Comparison of ENCODE assay signal across 11 cellular contexts in the genomic region with DNA sequence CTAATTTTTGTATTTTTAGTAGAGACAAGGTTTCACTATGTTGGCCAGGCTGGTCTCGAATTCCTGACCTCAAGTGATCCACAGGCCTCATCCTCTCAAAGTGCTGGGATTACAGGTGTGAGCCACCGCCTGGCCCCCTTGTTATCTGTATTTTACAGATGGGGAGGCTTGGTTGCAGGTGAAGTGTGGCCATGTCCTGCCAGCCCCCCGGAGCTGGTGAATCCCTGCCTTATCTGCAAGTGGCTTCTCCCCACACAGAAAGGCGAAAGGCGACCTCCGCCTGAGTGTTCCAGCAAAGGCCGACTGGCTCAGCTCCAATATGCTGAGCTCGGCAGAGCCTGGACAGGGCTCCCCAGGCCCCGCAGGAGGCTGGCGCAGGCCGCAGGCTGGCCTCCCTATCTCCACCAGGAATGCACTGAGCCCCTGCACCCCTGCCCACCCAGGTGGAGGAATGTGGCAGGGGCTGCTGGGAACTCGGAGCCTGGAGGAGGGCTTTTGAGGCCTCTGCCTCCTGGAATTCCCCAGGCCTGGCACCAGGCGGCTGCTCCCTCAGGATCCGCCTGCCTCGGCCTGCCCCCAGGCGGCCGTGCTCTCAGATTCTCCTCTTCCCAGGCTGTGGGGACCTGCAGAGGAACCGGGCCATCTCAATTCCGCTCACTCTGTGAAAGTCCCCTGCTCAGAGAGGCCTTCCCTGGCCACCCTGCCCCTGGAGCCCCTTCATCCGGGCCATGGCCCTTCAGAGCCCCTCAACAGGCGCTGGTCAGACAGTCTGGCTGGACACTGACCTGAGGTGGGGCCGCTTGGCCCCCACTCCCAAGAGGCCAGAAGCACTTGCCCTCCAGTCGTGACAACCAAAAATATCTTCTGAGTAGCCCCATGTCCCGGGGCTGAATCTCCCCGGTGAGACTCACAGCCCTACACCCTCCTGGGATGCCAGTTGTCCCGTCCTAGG. TPM values are rescaled to one million over a fixed set of nuclear protein-coding genes. Genes with fewer than 3 reads are reported as not detected.
DNase-seq lines count a peak whose midpoint lies in the region; ATAC-seq and TF ChIP-seq lines count a peak whose summit lies in the region.
"Had no signal": no experiment of that assay in that cellular context is flagged by ENCODE, and none has a peak within 500 bp of the region (broad histone marks: within the 10 kb centered on the region; RNA-seq: fewer than 3 reads in every experiment).

No MANE protein-coding gene starts in this region.

- H3K4me1 Mint-ChIP-seq in immature natural killer cell, result no peaks in the 10 kb centered on the region

- H3K27ac Mint-ChIP-seq in immature natural killer cell, result no peak overlapping the region
- H3K27ac Mint-ChIP-seq: activated naive CD8-positive, alpha-beta T cell had no signal

- H3K27ac ChIP-seq in Peyer's patch (peak overlapping the region in 3 of 4 donors; percentile 16 to 78 (median 47)), esophagus squamous epithelium (peak overlapping the region; percentile 85 to 95 (median 91))
- H3K27ac ChIP-seq: SK-N-MC had no signal

- no peak overlapping the region for H3K4me3 Mint-ChIP-seq in immature natural killer cell
- H3K4me3 Mint-ChIP-seq: activated naive CD8-positive, alpha-beta T cell had no signal

- H3K36me3 Mint-ChIP-seq in immature natural killer cell, result peaks cover 0 to 3% (median 0%) of the 10 kb centered on the region in 3 donors
- H3K36me3 Mint-ChIP-seq: activated naive CD8-positive, alpha-beta T cell had no signal

- H3K4me1 ChIP-seq in Peyer's patch, result peaks cover 0 to 38% (median 0%) of the 10 kb centered on the region in 4 donors
- H3K4me1 ChIP-seq in esophagus squamous epithelium, result peaks cover 47 to 90% (median 64%) of the 10 kb centered on the region in 3 donors
- peaks cover 3% of the 10 kb centered on the region for H3K4me1 ChIP-seq in mucosa of descending colon (ENCODE audit: low read depth)

- WGBS in esophagus squamous epithelium, 2 donors, result 53 to 68% methylated on average over 3 to 4 of the region's 26 CpGs

- H3K4me3 ChIP-seq in Peyer's patch, result no peak overlapping the region
- no peak overlapping the region for H3K4me3 ChIP-seq in esophagus squamous epithelium
- H3K4me3 ChIP-seq in mucosa of descending colon, result no peak overlapping the region
- H3K4me3 ChIP-seq: SK-N-MC had no signal

- TF ChIP-seq CTCF in Peyer's patch (IDR thresholded peaks at IDR 0.05), result peak in 4 of 6 experiments; percentile 16 to 40 (median 36)
- TF ChIP-seq CTCF in esophagus squamous epithelium (IDR thresholded peaks at IDR 0.05), result peak in 4 of 6 experiments; percentile 36 to 60 (median 54)
- no peak for TF ChIP-seq CTCF in mucosa of descending colon (IDR thresholded peaks at IDR 0.05)

- no peaks in the 10 kb centered on the region for H3K36me3 ChIP-seq in Peyer's patch
- H3K36me3 ChIP-seq in esophagus squamous epithelium, result no peaks in the 10 kb centered on the region
- H3K36me3 ChIP-seq in mucosa of descending colon (ENCODE audit: low read depth), result no peaks in the 10 kb centered on the region

- TF ChIP-seq POLR2A in Peyer's patch (IDR thresholded peaks at IDR 0.05) (no peak), esophagus squamous epithelium (IDR thresholded peaks at IDR 0.05) (no peak)

- intact Hi-C loops in esophagus squamous epithelium (cut with DNase I) (no loop called here), mucosa of descending colon (cut with DNase I, micrococcal nuclease) (no loop called here)

- H3K9me3 ChIP-seq in Peyer's patch, result no peaks in the 10 kb centered on the region
- no peaks in the 10 kb centered on the region for H3K9me3 ChIP-seq in esophagus squamous epithelium
- H3K9me3 ChIP-seq in mucosa of descending colon, result no peaks in the 10 kb centered on the region

- peak; percentile 53 for ATAC-seq in mucosa of descending colon
- ATAC-seq in GM21786 (IDR thresholded peaks at IDR 0.05; ENCODE audit: unreplicated experiment), result no peak

- H3K9me3 Mint-ChIP-seq in immature natural killer cell, result no peaks in the 10 kb centered on the region

- DNase-seq in 8988T, result peak; percentile 88
- no peak for DNase-seq in Peyer's patch
- no peak for DNase-seq in esophagus squamous epithelium (lab: John Stamatoyannopoulos, UW)
- no peak for DNase-seq in mucosa of descending colon
- no peak for DNase-seq in stimulated activated CD4-positive, alpha-beta T cell treated with anti-CD3 and anti-CD28 coated beads, Interleukin-4, amount 100 ng/mL, for 24 hours
- no peak for DNase-seq in immature natural killer cell
- no peak for DNase-seq in HPDE6-E6E7 (ENCODE audit: extremely low spot score)

- peaks cover 1 to 4% (median 4%) of the 10 kb centered on the region in 3 donors for H3K27me3 Mint-ChIP-seq in immature natural killer cell (ENCODE audit: low read depth in 3 of 3)
- H3K27me3 Mint-ChIP-seq: activated naive CD8-positive, alpha-beta T cell had no signal

- H3K27me3 ChIP-seq in Peyer's patch (no peaks in the 10 kb centered on the region), esophagus squamous epithelium (peaks cover 0 to 9% (median 0%) of the 10 kb centered on the region in 4 donors)

RNA-seq across cellular contexts. Expression of gene LAMA5, which starts 9.3 kb away (rescaled TPM):
- 100 to 1,000 TPM in 2 of 4 donors, 10 to 100 TPM in 2; 31.2 to 328 (median 87.3) TPM for total RNA-seq in Peyer's patch
- 100 to 1,000 TPM in 2 of 4 donors, 10 to 100 TPM in 2; 60.4 to 127 (median 98.9) TPM for total RNA-seq in esophagus squamous epithelium
- 100 to 1,000 TPM in 1 of 3 donors, 10 to 100 TPM in 2; 21.8 to 335 (median 40.7) TPM for total RNA-seq in mucosa of descending colon
- polyA plus RNA-seq in immature natural killer cell, result under 1 TPM in 1 of 3 donors, not detected in 2; 0.30 TPM

RNA-seq across cellular contexts. Expression of gene RPS21, which starts 10.5 kb away (rescaled TPM):
- total RNA-seq in Peyer's patch (100 to 1,000 TPM; 507 to 769 (median 622) TPM), esophagus squamous epithelium (1,000 to 10,000 TPM in 3 of 4 donors, 100 to 1,000 TPM in 1; 819 to 3,701 (median 3,102) TPM), mucosa of descending colon (1,000 to 10,000 TPM; 1,171 to 1,284 (median 1,191) TPM)
- polyA plus RNA-seq in immature natural killer cell, result 1,000 to 10,000 TPM in 2 of 3 donors, 100 to 1,000 TPM in 1; 743 to 1,716 (median 1,008) TPM

RNA-seq across cellular contexts. Expression of gene CABLES2, which starts 30.7 kb away (rescaled TPM):
- total RNA-seq in Peyer's patch (10 to 100 TPM in 2 of 4 donors, 1 to 10 TPM in 2; 7.2 to 33.8 (median 11.1) TPM), esophagus squamous epithelium (1 to 10 TPM; 2.0 to 3.8 (median 2.2) TPM), mucosa of descending colon (1 to 10 TPM; 5.4 to 9.3 (median 6.6) TPM)
- 1 to 10 TPM; 1.3 to 2.6 (median 2.5) TPM for polyA plus RNA-seq in immature natural killer cell

RNA-seq across cellular contexts. Expression of gene RBBP8NL, which starts 51.0 kb away (rescaled TPM):
- total RNA-seq in Peyer's patch, result 10 to 100 TPM in 3 of 4 donors, 1 to 10 TPM in 1; 6.6 to 26.7 (median 13.4) TPM
- 1 to 10 TPM; 1.1 to 6.2 (median 4.0) TPM for total RNA-seq in esophagus squamous epithelium
- total RNA-seq in mucosa of descending colon, result 1 to 10 TPM; 2.3 to 7.0 (median 5.1) TPM
- polyA plus RNA-seq in immature natural killer cell, result not detected
- total RNA-seq: mesenteric fat pad had no signal
